Comparison of ENCODE assay signal across 15 cellular contexts in the genomic region with DNA sequence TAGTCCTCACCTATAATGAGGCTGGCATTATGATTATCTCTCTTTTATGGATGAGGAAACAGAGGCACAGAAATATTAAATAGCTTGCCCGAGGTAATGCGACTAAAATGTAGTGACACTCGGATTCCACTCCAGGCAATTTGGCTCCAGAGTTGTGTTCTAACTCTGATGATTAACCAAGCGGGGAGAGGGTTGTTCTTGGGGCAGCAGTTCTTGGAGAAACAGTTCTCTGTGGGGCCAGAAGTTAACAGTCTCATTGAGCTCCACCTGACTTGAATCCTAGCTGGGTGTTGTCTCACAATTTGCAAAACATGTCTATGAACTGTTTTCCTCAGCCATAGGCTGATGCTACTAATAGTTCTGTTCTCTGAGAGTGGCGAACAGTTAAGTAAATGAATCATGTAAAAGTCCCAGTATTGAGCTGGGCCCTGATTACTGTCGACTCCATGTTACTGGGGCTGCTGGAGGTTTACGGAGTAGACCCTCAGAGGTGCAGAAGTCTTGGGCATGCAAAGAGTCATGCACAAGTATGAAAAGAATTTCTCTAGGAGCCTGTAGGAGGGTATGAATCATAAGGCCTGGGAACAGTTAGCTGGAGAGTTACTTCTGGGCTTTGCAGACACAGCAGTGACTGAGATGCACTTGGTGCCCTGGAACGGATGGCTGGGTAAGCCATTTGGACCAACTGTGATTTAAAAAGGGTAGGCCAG. TPM values are rescaled to one million over a fixed set of nuclear protein-coding genes. Genes with fewer than 3 reads are reported as not detected.
DNase-seq lines count a peak whose midpoint lies in the region; ATAC-seq and TF ChIP-seq lines count a peak whose summit lies in the region.
"Had no signal": no experiment of that assay in that cellular context is flagged by ENCODE, and none has a peak within 500 bp of the region (broad histone marks: within the 10 kb centered on the region; RNA-seq: fewer than 3 reads in every experiment).

No MANE protein-coding gene starts in this region.

- no peak for TF ChIP-seq CTCF in kidney epithelial cell (IDR thresholded peaks at IDR 0.05; ENCODE audit: insufficient read depth, low read length, poor library complexity, severe bottlenecking)
- TF ChIP-seq CTCF in sigmoid colon (IDR thresholded peaks at IDR 0.05), result no peak
- no peak for TF ChIP-seq CTCF in upper lobe of right lung (IDR thresholded peaks at IDR 0.05)

- H3K27ac ChIP-seq in sigmoid colon, result no peak overlapping the region
- no peak overlapping the region for H3K27ac ChIP-seq in upper lobe of right lung
- H3K27ac ChIP-seq: left ventricle myocardium inferior had no signal

- H3K4me1 ChIP-seq in sigmoid colon (peaks cover 0 to 5% (median 0%) of the 10 kb centered on the region in 4 donors), upper lobe of right lung (no peaks in the 10 kb centered on the region)
- H3K4me1 ChIP-seq: left ventricle myocardium inferior had no signal

- H3K4me3 ChIP-seq in kidney epithelial cell (ENCODE audit: low read depth, low read length), result no peak overlapping the region
- H3K4me3 ChIP-seq in sigmoid colon, result no peak overlapping the region
- H3K4me3 ChIP-seq in upper lobe of right lung, result no peak overlapping the region
- H3K4me3 ChIP-seq: left ventricle myocardium inferior had no signal

- intact Hi-C loops in Right ventricle myocardium inferior (cut with DNase I) (no loop called here), sigmoid colon (cut with DNase I) (no loop called here), upper lobe of right lung (cut with DNase I) (no loop called here)

- H3K9me3 ChIP-seq in sigmoid colon, result no peaks in the 10 kb centered on the region
- no peaks in the 10 kb centered on the region for H3K9me3 ChIP-seq in upper lobe of right lung
- H3K9me3 ChIP-seq: left ventricle myocardium inferior had no signal

- no peak for TF ChIP-seq POLR2A in sigmoid colon (IDR thresholded peaks at IDR 0.05)

- in situ Hi-C loops in ACHN (cut with HindIII; ENCODE audit: low pct_ligation_motif_present, low pct_unique_long_range_greater_than_20kb, low sequenced_read_pairs), result no loop called here

- H3K27me3 ChIP-seq in kidney epithelial cell (ENCODE audit: control insufficient read depth, insufficient read depth, low read length), result no peaks in the 10 kb centered on the region
- no peaks in the 10 kb centered on the region for H3K27me3 ChIP-seq in sigmoid colon
- H3K27me3 ChIP-seq in upper lobe of right lung, result no peaks in the 10 kb centered on the region

- DNase-seq in ACHN (peak; percentile 95), HT1080 (ENCODE audit: low read depth) (peak; percentile 82), astrocyte of the hippocampus (ENCODE audit: low read depth, low spot score) (peak; percentile 89), kidney epithelial cell (ENCODE audit: low read depth) (peak; percentile 90), Right ventricle myocardium inferior (ENCODE audit: missing footprints) (no peak), sigmoid colon (no peak), NCI-H2171 treated with DMSO at 0.1 percent for 48 hours (lab: John Stamatoyannopoulos, UW) (no peak), upper lobe of right lung (no peak)
- DNase-seq: activated naive CD8-positive, alpha-beta T cell treated with anti-CD3 and anti-CD28 coated beads for 36 hours; KBM-7; left ventricle myocardium inferior; NCI-H187 treated with DMSO at 0.1 percent for 48 hours had no signal

- H3K36me3 ChIP-seq in kidney epithelial cell (ENCODE audit: control insufficient read depth, insufficient read depth, low read length) (no peaks in the 10 kb centered on the region), sigmoid colon (no peaks in the 10 kb centered on the region), upper lobe of right lung (no peaks in the 10 kb centered on the region)
- H3K36me3 ChIP-seq: left ventricle myocardium inferior had no signal

- 88 to 93% methylated on average over 8 of the region's 8 CpGs for WGBS in sigmoid colon, 2 donors

- TF ChIP-seq EP300 in sigmoid colon (IDR thresholded peaks at IDR 0.05), result no peak

- ATAC-seq in Right ventricle myocardium inferior (no peak), upper lobe of right lung (no peak)
- ATAC-seq: WTC11 had no signal

RNA-seq across cellular contexts. Expression of a gene that starts 15.4 kb away (rescaled TPM):
- 31.5 and 31.7 TPM in 2 replicates for total RNA-seq in HT1080 (2014; rRNA removed; shearing (Covaris generic))
- polyA plus RNA-seq in HT1080 (2015; cell fraction: cytosol; rRNA removed), result 14.7 and 20.5 TPM in 2 replicates
- polyA plus RNA-seq in HT1080 (2015; cell fraction: nucleus; rRNA removed), result 20.1 and 21.1 TPM in 2 replicates
- 27.7 and 28.9 TPM in 2 replicates for total RNA-seq in kidney epithelial cell
- total RNA-seq in Right ventricle myocardium inferior, result 22.2 TPM
- total RNA-seq in sigmoid colon, result 10 to 100 TPM; 20.7 to 38.2 (median 26.9) TPM
- 10 to 100 TPM in 1 of 3 donors, 1 to 10 TPM in 2; 3.6 to 14.8 (median 5.1) TPM for polyA plus RNA-seq in sigmoid colon
- 37.5 TPM for total RNA-seq in upper lobe of right lung

RNA-seq across cellular contexts. Expression of a gene that starts 25.5 kb away (rescaled TPM):
- total RNA-seq in HT1080 (2014; rRNA removed; shearing (Covaris generic)), result not detected in 2 replicates
- not detected in 2 replicates for polyA plus RNA-seq in HT1080 (2015; cell fraction: cytosol; rRNA removed)
- not detected in 2 replicates for polyA plus RNA-seq in HT1080 (2015; cell fraction: nucleus; rRNA removed)
- total RNA-seq in kidney epithelial cell (not detected in 2 replicates), Right ventricle myocardium inferior (not detected), sigmoid colon (not detected), upper lobe of right lung (0.43 TPM)
- 1 to 10 TPM; 5.3 to 9.3 (median 6.0) TPM for polyA plus RNA-seq in sigmoid colon
- total RNA-seq: activated naive CD8-positive, alpha-beta T cell treated with anti-CD3 and anti-CD28 coated beads for 36 hours; dermis microvascular lymphatic vessel endothelial cell; left ventricle myocardium inferior; SK-MEL-5 had no signal

Comparison
In these comparisons a context has a peak if more than half of its experiments do, and no peak if none do; other contexts are left out.
1. DNase-seq: peak in ACHN (single experiment), HT1080 (single experiment), astrocyte of the hippocampus (single experiment) and kidney epithelial cell (single experiment); none in Right ventricle myocardium inferior (single experiment), sigmoid colon (single experiment), NCI-H2171 treated with DMSO at 0.1 percent for 48 hours (single experiment) and upper lobe of right lung (single experiment).